In the genomic region with DNA sequence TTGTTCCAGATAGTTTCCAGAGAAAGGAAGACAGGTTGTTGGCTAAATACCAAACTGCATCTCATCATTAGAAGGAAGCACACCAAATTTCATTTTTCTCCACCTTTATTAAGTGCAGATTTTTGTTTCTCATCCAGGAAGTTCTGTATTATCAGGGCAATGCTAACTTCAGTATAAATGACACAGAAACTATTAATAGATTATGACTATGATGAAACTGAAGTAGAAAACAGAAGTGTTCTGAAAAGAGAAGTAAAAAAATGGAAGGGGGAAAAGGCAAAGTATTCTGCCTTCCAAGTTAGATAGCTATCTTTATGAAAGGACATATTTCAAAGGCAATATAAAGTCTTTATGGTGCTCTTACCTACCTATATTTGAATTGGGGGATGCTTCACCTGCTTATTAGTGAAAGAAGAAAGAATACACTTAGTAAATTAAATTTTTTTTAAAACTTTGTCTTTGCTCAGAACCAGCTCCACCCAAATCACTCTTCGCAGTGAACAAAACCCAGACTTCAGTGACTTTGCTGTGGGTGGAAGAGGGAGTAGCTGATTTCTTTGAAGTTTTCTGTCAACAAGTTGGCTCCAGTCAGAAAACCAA, we compare ENCODE assay signal across 8 cellular contexts.
DNase-seq lines count a peak whose midpoint lies in the region; ATAC-seq, FAIRE-seq and TF ChIP-seq lines count a peak whose summit lies in the region.

No MANE protein-coding gene starts in this region.

- intact Hi-C loops in CD8-positive, alpha-beta T cell (cut with DNase I, micrococcal nuclease): loop anchor here in 1 of 2 experiments (1.0 to 2.0 kb wide), 2 partner anchors 13 to 17 kb away; no protein-coding TSS in a partner anchor

- FAIRE-seq in RCC 7860 (lab: Jason Lieb, UNC): no peak

- H3K27me3 Mint-ChIP-seq in CD8-positive, alpha-beta T cell (ENCODE audit: low read depth): no peaks in the 10 kb centered on the region
- H3K27me3 Mint-ChIP-seq in activated naive CD8-positive, alpha-beta T cell: no peaks in the 10 kb centered on the region

- POLR2A ChIA-PET in CD8-positive, alpha-beta T cell (lab: Charles Lee): interaction anchor here (0.6 to 4.1 kb wide), 12 partner anchors 10 to 783 kb away, joined by 3 to 23 read pairs (median 4); a partner anchor contains a TSS

- H3K36me3 Mint-ChIP-seq in CD8-positive, alpha-beta T cell: peaks cover 10% of the 10 kb centered on the region
- peaks cover 13% of the 10 kb centered on the region for H3K36me3 Mint-ChIP-seq in activated naive CD8-positive, alpha-beta T cell

- peak overlapping the region; percentile 57 for H3K27ac ChIP-seq in CD8-positive, alpha-beta T cell (ENCODE audit: low read depth, low read length)

- DNase-seq in CD8-positive, alpha-beta T cell: peak in 3 of 7 experiments; percentile 20 to 56 (median 36)
- DNase-seq in DMS79 (lab: John Stamatoyannopoulos, UW): no peak
- no peak for DNase-seq in HCEC 1CT
- no peak for DNase-seq in RCC 7860 (ENCODE audit: low spot score)
- no peak for DNase-seq in NCI-H1417 (lab: John Stamatoyannopoulos, UW)

- peak overlapping the region; percentile 62 for H3K4me3 Mint-ChIP-seq in CD8-positive, alpha-beta T cell
- peak overlapping the region; percentile 77 for H3K4me3 Mint-ChIP-seq in activated naive CD8-positive, alpha-beta T cell

- H3K27me3 ChIP-seq in CD8-positive, alpha-beta T cell (ENCODE audit: insufficient read depth, low read length): no peaks in the 10 kb centered on the region

- peaks cover 2% of the 10 kb centered on the region for H3K9me3 Mint-ChIP-seq in CD8-positive, alpha-beta T cell
- peaks cover 9% of the 10 kb centered on the region for H3K9me3 Mint-ChIP-seq in activated naive CD8-positive, alpha-beta T cell (ENCODE audit: low read depth)

- H3K27ac Mint-ChIP-seq in CD8-positive, alpha-beta T cell: peak overlapping the region; percentile 97
- peak overlapping the region; percentile 93 for H3K27ac Mint-ChIP-seq in activated naive CD8-positive, alpha-beta T cell

- CTCF ChIA-PET in CD8-positive, alpha-beta T cell (lab: Charles Lee): interaction anchor here (0.9 to 7.3 kb wide), 9 partner anchors 13 to 44 kb away, joined by 3 to 71 read pairs (median 4); no protein-coding TSS in a partner anchor

- H3K36me3 ChIP-seq in CD8-positive, alpha-beta T cell (ENCODE audit: insufficient read depth, low read length): no peaks in the 10 kb centered on the region

- ATAC-seq in CD8-positive, alpha-beta T cell: peak; percentile 92
- peak; percentile 79 for ATAC-seq in GM19455 (IDR thresholded peaks at IDR 0.05; ENCODE audit: unreplicated experiment)
- ATAC-seq in HG03469 (IDR thresholded peaks at IDR 0.05; ENCODE audit: unreplicated experiment): peak; percentile 87

- no peak for TF ChIP-seq CTCF in CD8-positive, alpha-beta T cell (IDR thresholded peaks at IDR 0.05)

- peaks cover 40% of the 10 kb centered on the region for H3K4me1 Mint-ChIP-seq in CD8-positive, alpha-beta T cell (ENCODE audit: low read depth)
- peaks cover 51% of the 10 kb centered on the region for H3K4me1 Mint-ChIP-seq in activated naive CD8-positive, alpha-beta T cell (ENCODE audit: low read depth)

- peaks cover 39% of the 10 kb centered on the region for H3K4me1 ChIP-seq in CD8-positive, alpha-beta T cell (ENCODE audit: insufficient read depth, low read length)

- no peak overlapping the region for H3K4me3 ChIP-seq in CD8-positive, alpha-beta T cell (ENCODE audit: low read depth, low read length)

- H3K9me3 ChIP-seq in CD8-positive, alpha-beta T cell (ENCODE audit: low read length): no peaks in the 10 kb centered on the region
